In genomic region chr7:30911561-30911969, GRCh38 we compare ENCODE assay signal across 9 cellular contexts. TPM values are rescaled to one million over a fixed set of nuclear protein-coding genes. Genes with fewer than 3 reads are reported as not detected.
DNase-seq lines count a peak whose midpoint lies in the region; ATAC-seq and TF ChIP-seq lines count a peak whose summit lies in the region.
"Had no signal": no experiment of that assay in that cellular context is flagged by ENCODE, and none has a peak within 500 bp of the region (broad histone marks: within the 10 kb centered on the region; RNA-seq: fewer than 3 reads in every experiment).

TSS of gene AQP1 (plus strand) at chr7:30911853. CDS start at chr7:30911910, 57 bp downstream.

- peak in 1 of 2 donors; percentile 35 for TF ChIP-seq POLR2A in adrenal gland (IDR thresholded peaks at IDR 0.05)
- no peak for TF ChIP-seq POLR2A in prostate gland (IDR thresholded peaks at IDR 0.05)

- H3K36me3 ChIP-seq in adrenal gland (replicated peaks in 1 of 2) (no peaks in the 10 kb centered on the region), heart right ventricle (no peaks in the 10 kb centered on the region), prostate gland (no peaks in the 10 kb centered on the region), PC-3 (ENCODE audit: low read depth, low read length) (no peaks in the 10 kb centered on the region), Caco-2 (ENCODE audit: control insufficient read depth, insufficient read depth, low read length) (no peaks in the 10 kb centered on the region)
- H3K36me3 ChIP-seq: neutrophil had no signal

- H3K4me1 Mint-ChIP-seq in natural killer cell treated with Interleukin-12 subunit alpha and Interleukin-12 subunit beta and Interleukin-15 and Interleukin-18, amount 100 ng/mL, for 72 hours (ENCODE audit: low read depth in 2 of 2): no peaks in the 10 kb centered on the region
- peaks cover 18% of the 10 kb centered on the region for H3K4me1 Mint-ChIP-seq in Caco-2 (ENCODE audit: low read depth, unreplicated experiment)

- DNase-seq in Ammon's horn (ENCODE audit: low spot score): peak; percentile 82
- DNase-seq in adrenal gland: peak in 4 of 7 donors; percentile 38 to 58 (median 44)
- DNase-seq in heart right ventricle: peak; percentile 87 to 92
- DNase-seq in prostate gland (ENCODE audit: low spot score): no peak
- no peak for DNase-seq in PC-3
- DNase-seq in natural killer cell treated with Interleukin-12 subunit alpha and Interleukin-12 subunit beta and Interleukin-15 and Interleukin-18, amount 100 ng/mL, for 72 hours (ENCODE audit: low spot score): no peak
- no peak for DNase-seq in Caco-2

- CTCF ChIA-PET in PC-3 (lab: Charles Lee) (no interaction called here), Caco-2 (lab: Charles Lee) (no interaction called here)

- H3K4me2 ChIP-seq in PC-3 (ENCODE audit: low read length): no peak within 1 kb of the TSS

- no peak within 1 kb of the TSS for H2AFZ ChIP-seq in PC-3 (ENCODE audit: low read length)

- H3K9ac ChIP-seq in PC-3 (ENCODE audit: low read length): no peak within 1 kb of the TSS

- no peaks in the 10 kb centered on the region for H3F3A ChIP-seq in PC-3 (ENCODE audit: low read length, unreplicated experiment)

- no peaks in the 10 kb centered on the region for H3K9me3 Mint-ChIP-seq in natural killer cell treated with Interleukin-12 subunit alpha and Interleukin-12 subunit beta and Interleukin-15 and Interleukin-18, amount 100 ng/mL, for 72 hours
- no peaks in the 10 kb centered on the region for H3K9me3 Mint-ChIP-seq in Caco-2 (ENCODE audit: unreplicated experiment)

- H3K27ac Mint-ChIP-seq in natural killer cell treated with Interleukin-12 subunit alpha and Interleukin-12 subunit beta and Interleukin-15 and Interleukin-18, amount 100 ng/mL, for 72 hours: no peak within 1 kb of the TSS
- H3K27ac Mint-ChIP-seq in Caco-2 (ENCODE audit: unreplicated experiment): no peak within 1 kb of the TSS

- no peaks in the 10 kb centered on the region for H4K20me1 ChIP-seq in PC-3 (ENCODE audit: low read length)

- H3K27ac ChIP-seq in adrenal gland (peak within 1 kb of the TSS in 1 of 5 donors; percentile 52), heart right ventricle (peak within 1 kb of the TSS; percentile 69 to 91 (median 85)), prostate gland (peak within 1 kb of the TSS in 1 of 2 donors; percentile 0), PC-3 (ENCODE audit: low read length) (no peak within 1 kb of the TSS)
- H3K27ac ChIP-seq: neutrophil had no signal

- TF ChIP-seq CTCF in adrenal gland (IDR thresholded peaks at IDR 0.05) (no peak), heart right ventricle (IDR thresholded peaks at IDR 0.05) (peak in 4 of 9 donors; percentile 11 to 33 (median 30)), prostate gland (IDR thresholded peaks at IDR 0.05) (no peak), PC-3 (conservative IDR thresholded peaks at IDR 0.05; ENCODE audit: low read depth, low read length) (no peak), Caco-2 (IDR thresholded peaks at IDR 0.05; ENCODE audit: insufficient read depth in 1 of 2, low read depth in 1 of 2, low read length in 1 of 2, severe bottlenecking in 1 of 2, unreplicated experiment in 1 of 2) (no peak)

- no peaks in the 10 kb centered on the region for H3K36me3 Mint-ChIP-seq in natural killer cell treated with Interleukin-12 subunit alpha and Interleukin-12 subunit beta and Interleukin-15 and Interleukin-18, amount 100 ng/mL, for 72 hours
- no peaks in the 10 kb centered on the region for H3K36me3 Mint-ChIP-seq in Caco-2 (ENCODE audit: insufficient read depth, unreplicated experiment)

- WGBS in adrenal gland, 4 donors: 24 to 49% (median 42%) methylated on average over 3 to 12 of the region's 12 CpGs
- 7 to 14% methylated on average over 12 of the region's 12 CpGs for WGBS in heart right ventricle, 2 donors
- WGBS in prostate gland: 25% methylated on average over 10 of the region's 12 CpGs

- H3K4me3 ChIP-seq in adrenal gland (peak within 1 kb of the TSS in 1 of 4 donors; percentile 19), heart right ventricle (peak within 1 kb of the TSS; percentile 30 to 70 (median 54)), prostate gland (peak within 1 kb of the TSS in 1 of 2 donors; percentile 9), PC-3 (ENCODE audit: low read length) (no peak within 1 kb of the TSS), Caco-2 (ENCODE audit: low read depth, low read length) (no peak within 1 kb of the TSS)

- ATAC-seq in heart right ventricle (peak; percentile 52 to 76 (median 74)), PC-3 (no peak), HG03039 (IDR thresholded peaks at IDR 0.05; ENCODE audit: unreplicated experiment) (no peak)
- no peak for ATAC-seq in natural killer cell treated with Interleukin-12 subunit alpha and Interleukin-12 subunit beta and Interleukin-15 and Interleukin-18, amount 100 ng/mL, for 72 hours

- no peaks in the 10 kb centered on the region for H3K4me1 ChIP-seq in adrenal gland (replicated peaks in 1 of 2)
- peaks cover 40 to 96% (median 81%) of the 10 kb centered on the region in 9 donors for H3K4me1 ChIP-seq in heart right ventricle
- no peaks in the 10 kb centered on the region for H3K4me1 ChIP-seq in prostate gland (replicated peaks)
- H3K4me1 ChIP-seq in PC-3 (ENCODE audit: insufficient read depth, low read length): peaks cover 19% of the 10 kb centered on the region
- H3K4me1 ChIP-seq in Caco-2: peaks cover 27% of the 10 kb centered on the region

- H3K27me3 ChIP-seq in adrenal gland (no peaks in the 10 kb centered on the region), heart right ventricle (no peaks in the 10 kb centered on the region), prostate gland (replicated peaks; ENCODE audit: insufficient read depth) (no peaks in the 10 kb centered on the region), PC-3 (ENCODE audit: low read length) (no peaks in the 10 kb centered on the region), Caco-2 (replicated peaks; ENCODE audit: control insufficient read depth, insufficient read depth, low read length) (no peaks in the 10 kb centered on the region)

- H3K9me2 ChIP-seq in PC-3 (replicated peaks; ENCODE audit: low read length): no peaks in the 10 kb centered on the region

- H3K9me3 ChIP-seq in adrenal gland (replicated peaks in 1 of 3): no peaks in the 10 kb centered on the region
- H3K9me3 ChIP-seq in heart right ventricle: no peaks in the 10 kb centered on the region
- no peaks in the 10 kb centered on the region for H3K9me3 ChIP-seq in prostate gland
- no peaks in the 10 kb centered on the region for H3K9me3 ChIP-seq in PC-3 (ENCODE audit: low read length)
- H3K9me3 ChIP-seq in Caco-2: no peaks in the 10 kb centered on the region
- H3K9me3 ChIP-seq: neutrophil had no signal

- no peaks in the 10 kb centered on the region for H3K27me3 Mint-ChIP-seq in natural killer cell treated with Interleukin-12 subunit alpha and Interleukin-12 subunit beta and Interleukin-15 and Interleukin-18, amount 100 ng/mL, for 72 hours
- H3K27me3 Mint-ChIP-seq in Caco-2 (ENCODE audit: insufficient read depth, unreplicated experiment): no peaks in the 10 kb centered on the region

- no TSS peak for BruUV-seq in PC-3 (replicated peaks; lab: Mats Ljungman, UMichigan)
- BruUV-seq in Caco-2 (replicated peaks; lab: Mats Ljungman, UMichigan): no TSS peak

- POLR2A ChIA-PET in PC-3 (lab: Charles Lee; ENCODE audit: unreplicated experiment) (no interaction called here), Caco-2 (lab: Charles Lee) (no interaction called here)

- H3K4me3 Mint-ChIP-seq in natural killer cell treated with Interleukin-12 subunit alpha and Interleukin-12 subunit beta and Interleukin-15 and Interleukin-18, amount 100 ng/mL, for 72 hours: no peak within 1 kb of the TSS
- no peak within 1 kb of the TSS for H3K4me3 Mint-ChIP-seq in Caco-2 (ENCODE audit: unreplicated experiment)

- intact Hi-C loops in adrenal gland (cut with DNase I) (no loop called here), heart right ventricle (cut with DNase I) (loop anchor here in 3 of 10 donors (5.0 to 10.0 kb wide), 3 partner anchors 87 to 97 kb away; no protein-coding TSS in a partner anchor), prostate gland (cut with DNase I) (no loop called here), PC-3 (cut with micrococcal nuclease) (no loop called here), Caco-2 (cut with micrococcal nuclease; ENCODE audit: unreplicated experiment) (no loop called here)

- H3K79me2 ChIP-seq in PC-3 (ENCODE audit: low read length): no peaks in the 10 kb centered on the region

RNA-seq across cellular contexts. Expression of gene AQP1, which starts in this region (rescaled TPM):
- total RNA-seq in adrenal gland (10 to 100 TPM; 23.3 to 57.8 (median 45.3) TPM), heart right ventricle (100 to 1,000 TPM; 101 to 274 (median 171) TPM), prostate gland (100 to 1,000 TPM in 1 of 2 donors, 10 to 100 TPM in 1; 89.4 to 117 TPM), PC-3 (2014; rRNA removed) (0.81 and 1.2 TPM in 2 replicates), Caco-2 (2022) (0.19 and 0.52 TPM in 2 replicates)
- polyA plus RNA-seq in adrenal gland (10 to 100 TPM; 17.6 to 77.4 (median 23.9) TPM), heart right ventricle (100 to 1,000 TPM; 211 to 245 TPM)
- under 1 TPM in 1 of 2 donors, not detected in 1; 0.14 TPM for total RNA-seq in natural killer cell treated with Interleukin-12 subunit alpha and Interleukin-12 subunit beta and Interleukin-15 and Interleukin-18, amount 100 ng/mL, for 72 hours

Comparison
In these comparisons a context has a peak if more than half of its experiments do, and no peak if none do; other contexts are left out.
1. RNA of gene AQP1 (total RNA-seq): 101 to 274 TPM in heart right ventricle, 89.4 to 117 TPM in prostate gland and 23.3 to 57.8 TPM in adrenal gland; 0.81 to 1.2 TPM in PC-3, 0.19 to 0.52 TPM in Caco-2 and 0.14 TPM in natural killer cell treated with Interleukin-12 subunit alpha and Interleukin-12 subunit beta and Interleukin-15 and Interleukin-18, amount 100 ng/mL, for 72 hours; every median in the first group is over 10 times any median in the second.
2. DNase-seq: peak in Ammon's horn (single experiment), adrenal gland (4 of 7) and heart right ventricle (2 of 2); none in prostate gland (single experiment), PC-3 (single experiment), natural killer cell treated with Interleukin-12 subunit alpha and Interleukin-12 subunit beta and Interleukin-15 and Interleukin-18, amount 100 ng/mL, for 72 hours (single experiment) and Caco-2 (0 of 2).
3. H3K4me3 ChIP-seq: peak in heart right ventricle (10 of 10); none in PC-3 (single experiment) and Caco-2 (single experiment).
4. ATAC-seq: peak in heart right ventricle (8 of 8); none in PC-3 (single experiment), natural killer cell treated with Interleukin-12 subunit alpha and Interleukin-12 subunit beta and Interleukin-15 and Interleukin-18, amount 100 ng/mL, for 72 hours (0 of 2) and HG03039 (single experiment).